ENCODE assay signal across 8 cellular contexts in the genomic region with DNA sequence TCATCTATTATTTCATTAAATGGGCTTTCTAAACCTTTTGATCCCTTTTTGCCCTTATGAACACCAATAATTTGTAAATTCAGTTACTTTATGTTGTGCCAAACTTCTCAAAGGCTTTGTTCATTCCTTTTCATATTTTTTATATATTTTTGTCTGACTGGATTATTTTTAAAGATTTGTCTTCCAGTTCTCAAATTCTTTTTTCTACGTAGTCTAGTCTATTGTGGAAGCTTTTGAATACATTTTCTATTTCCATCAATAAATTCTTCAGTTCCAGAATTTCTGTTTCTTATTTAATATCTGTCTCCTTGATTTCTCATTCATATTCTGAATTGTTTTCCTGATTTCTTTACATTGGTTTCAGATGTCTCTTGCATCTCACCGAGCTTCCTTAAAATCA.
"Had no signal": no experiment of that assay in that cellular context is flagged by ENCODE, and none has a peak within 500 bp of the region (broad histone marks: within the 10 kb centered on the region; RNA-seq: fewer than 3 reads in every experiment).

No MANE protein-coding gene starts in this region.

- ATAC-seq: GM12878 had no signal

- DNase-seq: GDM1, GF-D8 had no signal

- FAIRE-seq: G401.6, GM12878, GM12891, GM12892, GM18507, GM19239 had no signal

- H3K4me3 ChIP-seq: GM12878 had no signal
